13 cellular contexts compared by ENCODE assay signal in the genomic region with DNA sequence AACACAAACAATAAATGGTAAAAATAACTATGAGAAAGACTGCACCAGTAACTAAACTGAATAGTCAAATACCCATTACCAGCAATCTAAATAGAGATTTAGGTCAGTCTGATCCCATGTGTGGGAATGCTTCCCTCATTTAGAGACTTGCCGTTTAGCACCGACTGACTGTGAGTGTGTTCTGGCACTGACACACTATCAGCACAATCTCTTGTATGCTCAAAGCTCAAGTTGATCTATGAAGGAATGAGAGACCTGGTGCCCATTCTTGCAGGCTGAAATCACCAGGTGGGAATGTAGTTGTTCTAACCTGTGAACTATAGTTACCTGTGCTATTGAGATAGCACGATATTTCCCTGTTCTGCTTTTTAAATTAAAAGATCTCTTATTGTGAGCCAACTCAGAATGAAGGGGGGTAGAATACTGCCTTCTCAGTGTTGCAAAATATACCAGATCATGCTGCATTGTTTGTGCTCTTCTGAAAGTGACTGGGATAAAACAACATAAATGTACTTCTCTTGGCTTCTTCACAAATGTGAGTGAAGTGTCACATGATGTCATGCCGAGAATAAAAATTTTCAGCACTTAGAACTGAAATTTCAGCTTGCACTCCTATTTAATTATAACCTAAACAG.
A peak's percentile ranks its signal among the peaks of the same experiment; 100 is the strongest.
DNase-seq lines count a peak whose midpoint lies in the region; ATAC-seq, FAIRE-seq and TF ChIP-seq lines count a peak whose summit lies in the region.
"Had no signal": no experiment of that assay in that cellular context is flagged by ENCODE, and none has a peak within 500 bp of the region (broad histone marks: within the 10 kb centered on the region; RNA-seq: fewer than 3 reads in every experiment).

No MANE protein-coding gene starts in this region.

- H3K9me3 Mint-ChIP-seq in MCF 10A (ENCODE audit: unreplicated experiment): no peaks in the 10 kb centered on the region

- no peak overlapping the region for H3K9ac ChIP-seq in IMR-90 (ENCODE audit: low read depth, low read length)

- no peak overlapping the region for H3K14ac ChIP-seq in IMR-90 (replicated peaks; ENCODE audit: low read depth, low read length)

- no peaks in the 10 kb centered on the region for H3K9me1 ChIP-seq in IMR-90 (ENCODE audit: insufficient read depth, low read length)

- in situ Hi-C loops in G401 (cut with HindIII; ENCODE audit: low sequenced_read_pairs) (no loop called here), IMR-90 (cut with MboI; ENCODE audit: low sequenced_read_pairs) (no loop called here)

- H4K5ac ChIP-seq in IMR-90 (ENCODE audit: low read depth, low read length): no peak overlapping the region

- no peak overlapping the region for H3K4me3 Mint-ChIP-seq in MCF 10A (ENCODE audit: unreplicated experiment)

- H3K18ac ChIP-seq in IMR-90 (ENCODE audit: low read depth, low read length): peak overlapping the region; percentile 72; the same call in 1 of the 2 replicates

- no peak overlapping the region for H2AK9ac ChIP-seq in IMR-90 (replicated peaks; ENCODE audit: low read depth, low read length, poor library complexity)

- H3K79me1 ChIP-seq in IMR-90 (ENCODE audit: low read depth in 1 of 2, low read length in 2 of 2): no peaks in the 10 kb centered on the region

- no peak overlapping the region for H2AK5ac ChIP-seq in IMR-90 (ENCODE audit: low read depth, low read length)

- H3K4ac ChIP-seq in IMR-90 (ENCODE audit: low read depth, low read length): 0 out of 2 replicates have a peak overlapping the region, but pooled peaks have one; percentile 22

- TF ChIP-seq CTCF in IMR-90 (conservative IDR thresholded peaks at IDR 0.05; ENCODE audit: low read depth, low read length) (no peak), lower lobe of right lung (IDR thresholded peaks at IDR 0.05) (no peak), GM10266 (IDR thresholded peaks at IDR 0.05; ENCODE audit: control insufficient read depth, insufficient read depth, low read depth, missing control alignments) (no peak), MCF 10A (IDR thresholded peaks at IDR 0.05; ENCODE audit: unreplicated experiment) (no peak), esophagus muscularis mucosa (IDR thresholded peaks at IDR 0.05) (no peak)

- H2BK20ac ChIP-seq in IMR-90 (ENCODE audit: low read depth, low read length): no peak overlapping the region

- no peak overlapping the region for H3K4me3 ChIP-seq in IMR-90 (ENCODE audit: insufficient read depth, low read depth, low read length)
- H3K4me3 ChIP-seq in lower lobe of right lung: no peak overlapping the region
- no peak overlapping the region for H3K4me3 ChIP-seq in esophagus muscularis mucosa
- H3K4me3 ChIP-seq: esophagus squamous epithelium, ovary, transverse colon had no signal

- WGBS in IMR-90 (ENCODE audit: extremely low coverage in 2 of 2, insufficient read length in 1 of 2), 2 experiments: no CpG with 5 or more reads among the region's 4 CpGs
- 46% methylated on average over 4 of the region's 4 CpGs for WGBS in esophagus muscularis mucosa

- no peak overlapping the region for H2BK5ac ChIP-seq in IMR-90 (ENCODE audit: low read depth, low read length, poor library complexity, severe bottlenecking)

- no peak overlapping the region for H4K91ac ChIP-seq in IMR-90 (ENCODE audit: insufficient read depth, low read depth, low read length)

- H3K36me3 ChIP-seq in IMR-90 (ENCODE audit: control insufficient read depth, insufficient read depth, low read length): no peaks in the 10 kb centered on the region
- no peaks in the 10 kb centered on the region for H3K36me3 ChIP-seq in lower lobe of right lung
- no peaks in the 10 kb centered on the region for H3K36me3 ChIP-seq in esophagus muscularis mucosa
- H3K36me3 ChIP-seq: esophagus squamous epithelium, ovary, transverse colon had no signal

- no peaks in the 10 kb centered on the region for H4K20me1 ChIP-seq in IMR-90 (ENCODE audit: insufficient read depth, low read length)

- intact Hi-C loops in IMR-90 (cut with micrococcal nuclease) (loop anchor here (2.0 to 10.0 kb wide), 3 partner anchors 99 to 417 kb away; a partner anchor contains a TSS), lower lobe of right lung (cut with DNase I) (no loop called here), MCF 10A (cut with micrococcal nuclease) (no loop called here), esophagus muscularis mucosa (cut with DNase I) (no loop called here)

- no peaks in the 10 kb centered on the region for H3K4me1 Mint-ChIP-seq in MCF 10A (ENCODE audit: insufficient read depth, unreplicated experiment)

- TF ChIP-seq POLR2A in IMR-90 (IDR thresholded peaks at IDR 0.05; ENCODE audit: low read depth, low read length): no peak
- TF ChIP-seq POLR2A in esophagus muscularis mucosa (IDR thresholded peaks at IDR 0.05; ENCODE audit: low read depth): no peak

- H3K27me3 Mint-ChIP-seq in MCF 10A (ENCODE audit: insufficient read depth, unreplicated experiment): peaks cover 54% of the 10 kb centered on the region

- dilution Hi-C loops in IMR-90 (cut with HindIII; ENCODE audit: low sequenced_read_pairs, unreplicated experiment): no loop called here

- ATAC-seq in GM21447 (IDR thresholded peaks at IDR 0.05; ENCODE audit: unreplicated experiment): peak; percentile 9
- no peak for ATAC-seq in IMR-90 (ENCODE audit: low read depth)
- peak; percentile 85 to 91 for ATAC-seq in lower lobe of right lung

- H3K9me3 ChIP-seq in IMR-90 (ENCODE audit: control insufficient read depth, insufficient read depth, low read length): no peaks in the 10 kb centered on the region
- no peaks in the 10 kb centered on the region for H3K9me3 ChIP-seq in lower lobe of right lung
- no peaks in the 10 kb centered on the region for H3K9me3 ChIP-seq in esophagus muscularis mucosa
- H3K9me3 ChIP-seq: esophagus squamous epithelium, ovary, transverse colon had no signal

- POLR2A ChIA-PET in IMR-90 (lab: Charles Lee; ENCODE audit: unreplicated experiment): interaction anchor here (0.6 kb wide), 1 partner anchor 39 kb away, joined by 4 read pairs; no protein-coding TSS in a partner anchor
- POLR2A ChIA-PET in MCF 10A (lab: Yijun Ruan, JAX): no interaction called here

- H3K23ac ChIP-seq in IMR-90 (ENCODE audit: low read depth, low read length): no peak overlapping the region

- H2BK15ac ChIP-seq in IMR-90 (ENCODE audit: low read depth, low read length): no peak overlapping the region

- H3K36me3 Mint-ChIP-seq in MCF 10A (ENCODE audit: insufficient read depth, unreplicated experiment): no peaks in the 10 kb centered on the region

- H2BK120ac ChIP-seq in IMR-90 (ENCODE audit: low read depth, low read length): no peak overlapping the region

- DNase-seq in G401 (ENCODE audit: low spot score) (peak; percentile 83), IMR-90 (no peak), lower lobe of right lung (no peak), GM10266 (ENCODE audit: extremely low spot score) (no peak), urothelium cell line (ENCODE audit: low spot score) (no peak), MCF 10A (ENCODE audit: unreplicated experiment) (no peak), esophagus muscularis mucosa (ENCODE audit: extremely low spot score) (no peak)
- DNase-seq: activated naive CD4-positive, alpha-beta T cell treated with anti-CD3 and anti-CD28 coated beads, Interleukin-2, amount 50 U/mL, for 16 hours; esophagus squamous epithelium; stimulated activated CD4-positive, alpha-beta T cell treated with anti-CD3 and anti-CD28 coated beads, Interleukin-15, amount 100 ng/mL, for 24 hours; transverse colon had no signal

- H3K27ac Mint-ChIP-seq in MCF 10A (ENCODE audit: low read depth, unreplicated experiment): no peak overlapping the region

- TF ChIP-seq EP300 in esophagus muscularis mucosa (IDR thresholded peaks at IDR 0.05): no peak

- FAIRE-seq in urothelium cell line (lab: Jason Lieb, UNC): no peak

- H3K4me2 ChIP-seq in IMR-90 (ENCODE audit: low read depth, low read length): no peak overlapping the region

- H3K27me3 ChIP-seq in IMR-90 (ENCODE audit: control insufficient read depth, insufficient read depth, low read length): no peaks in the 10 kb centered on the region
- no peaks in the 10 kb centered on the region for H3K27me3 ChIP-seq in lower lobe of right lung (ENCODE audit: low read depth)
- H3K27me3 ChIP-seq in esophagus muscularis mucosa: no peaks in the 10 kb centered on the region
- H3K27me3 ChIP-seq: esophagus squamous epithelium, ovary, transverse colon had no signal

- CTCF ChIA-PET in IMR-90 (lab: Yijun Ruan, JAX) (interaction anchor here (0.5 to 1.4 kb wide), 14 partner anchors 8 to 106 kb away, joined by 3 to 12 read pairs (median 4); no protein-coding TSS in a partner anchor), MCF 10A (lab: Yijun Ruan, JAX) (interaction anchor here (0.6 to 2.3 kb wide), 19 partner anchors 8 to 481 kb away, joined by 3 to 10 read pairs (median 4); no protein-coding TSS in a partner anchor)

- H3K27ac ChIP-seq in IMR-90 (ENCODE audit: insufficient read depth, low read length) (no peak overlapping the region), lower lobe of right lung (peak overlapping the region; percentile 31), esophagus muscularis mucosa (replicated peaks in 1 of 4) (no peak overlapping the region)
- H3K27ac ChIP-seq: esophagus squamous epithelium, ovary had no signal

- peaks cover 7% of the 10 kb centered on the region for H3K4me1 ChIP-seq in IMR-90 (ENCODE audit: control insufficient read depth, insufficient read depth, low read length)
- H3K4me1 ChIP-seq in lower lobe of right lung: peaks cover 4% of the 10 kb centered on the region
- peaks cover 12 to 21% (median 17%) of the 10 kb centered on the region in 4 donors for H3K4me1 ChIP-seq in esophagus muscularis mucosa
- H3K4me1 ChIP-seq: esophagus squamous epithelium, transverse colon had no signal

- TF ChIP-seq RAD21 in IMR-90 (IDR thresholded peaks at IDR 0.05; ENCODE audit: low read length): no peak

- no peak overlapping the region for H4K8ac ChIP-seq in IMR-90 (ENCODE audit: low read depth in 2 of 2, low read length in 2 of 2)

- H2AFZ ChIP-seq in IMR-90 (replicated peaks; ENCODE audit: low read length, poor library complexity): no peak overlapping the region

- H3K56ac ChIP-seq in IMR-90 (ENCODE audit: extremely low read depth, insufficient read depth, low read length): no peak overlapping the region

- BruUV-seq in IMR-90 (replicated peaks; lab: Mats Ljungman, UMichigan) (no TSS peak), MCF 10A (replicated peaks; lab: Mats Ljungman, UMichigan) (no TSS peak)

TF ChIP-seq in IMR-90, 13 proteins besides CTCF, POLR2A, EP300 and RAD21:
- TF ChIP-seq MXI1 (IDR thresholded peaks at IDR 0.05; ENCODE audit: borderline replicate concordance, low read depth, low read length) (no peak), NFE2L2 (IDR thresholded peaks at IDR 0.05; ENCODE audit: low read depth, low read length) (no peak)
